1 cellular context compared by ENCODE assay signal in genomic region chr9:113549892-113550291, GRCh38.
TF ChIP-seq lines count a peak whose summit lies in the region.

No MANE protein-coding gene starts in this region.

TF ChIP-seq in HepG2, 621 proteins besides CTCF, POLR2A, EP300 and RAD21:
- TF ChIP-seq ZBTB33 (CRISPR knock-in tag; IDR thresholded peaks at IDR 0.05) (peak; percentile 70), ZNF460 (CRISPR knock-in tag; IDR thresholded peaks at IDR 0.05; ENCODE audit: borderline replicate concordance) (peak; percentile 53; the same call in 1 of the 2 replicates), ZMYM3 (CRISPR knock-in tag; IDR thresholded peaks at IDR 0.05) (0 out of 2 replicates have a peak, but pooled peaks have one; percentile 16)
